ENCODE assay signal across 1 cellular context in the genomic region with DNA sequence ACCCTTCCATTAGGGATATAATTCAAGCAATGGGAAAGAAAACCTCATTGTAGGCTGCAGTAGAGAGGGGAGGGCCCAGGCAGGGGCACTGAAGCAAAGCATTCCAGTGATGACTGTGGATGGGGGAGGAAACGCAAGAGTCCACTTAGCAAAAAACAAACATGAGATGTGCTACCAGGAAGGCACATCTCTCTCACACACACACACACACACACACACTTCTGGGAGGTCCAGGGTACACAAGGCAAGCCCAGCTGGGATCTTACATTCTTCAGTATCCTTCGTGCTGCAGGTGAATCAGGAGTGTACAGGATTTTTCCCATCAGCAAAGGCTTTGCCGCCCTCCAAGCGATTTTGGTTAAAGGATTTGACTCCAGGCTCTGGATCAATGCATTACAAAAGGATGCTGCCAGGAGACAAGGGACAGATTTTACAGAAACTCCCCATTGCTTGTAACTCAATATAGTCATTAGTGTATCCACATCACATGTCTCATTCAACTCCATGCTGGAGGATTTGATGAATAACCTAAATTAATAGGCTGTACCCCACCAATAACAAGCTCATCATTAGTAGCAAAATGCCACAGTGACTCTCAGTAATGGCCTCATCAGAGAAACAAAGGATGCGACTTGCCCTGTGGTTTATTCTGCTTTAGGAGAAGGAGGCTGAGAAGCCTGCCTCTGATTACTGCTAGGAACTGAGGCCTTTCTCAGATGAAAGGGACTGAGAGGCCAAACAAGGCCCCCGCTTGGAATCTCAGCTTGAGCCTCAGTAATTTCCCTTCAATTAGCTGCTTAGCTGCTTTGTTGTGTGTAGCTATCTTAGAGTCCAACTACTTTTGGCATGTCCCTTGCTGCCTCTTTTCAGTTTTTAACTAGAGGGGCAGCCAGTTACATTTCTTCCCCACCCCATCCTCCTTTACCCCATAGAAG.
TF ChIP-seq lines count a peak whose summit lies in the region.

No MANE protein-coding gene starts in this region.

TF ChIP-seq in HepG2, 621 proteins besides CTCF, POLR2A, EP300 and RAD21 (continues in another document):
- TF ChIP-seq ZBTB34 (CRISPR knock-in tag; IDR thresholded peaks at IDR 0.05) = no peak
- no peak for TF ChIP-seq FOXP1 (IDR thresholded peaks at IDR 0.05)
- peak; percentile 70 for TF ChIP-seq FOXP1 (CRISPR knock-in tag; IDR thresholded peaks at IDR 0.05)
- TF ChIP-seq, protein P1, sequence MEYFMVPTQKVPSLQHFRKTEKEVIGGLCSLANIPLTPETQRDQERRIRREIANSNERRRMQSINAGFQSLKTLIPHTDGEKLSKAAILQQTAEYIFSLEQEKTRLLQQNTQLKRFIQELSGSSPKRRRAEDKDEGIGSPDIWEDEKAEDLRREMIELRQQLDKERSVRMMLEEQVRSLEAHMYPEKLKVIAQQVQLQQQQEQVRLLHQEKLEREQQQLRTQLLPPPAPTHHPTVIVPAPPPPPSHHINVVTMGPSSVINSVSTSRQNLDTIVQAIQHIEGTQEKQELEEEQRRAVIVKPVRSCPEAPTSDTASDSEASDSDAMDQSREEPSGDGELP (IDR thresholded peaks at IDR 0.05; ENCODE audit: borderline replicate concordance, low read depth) = peak; percentile 83; the same call in 1 of the 2 replicates
- TF ChIP-seq ELF3 (CRISPR knock-in tag; IDR thresholded peaks at IDR 0.05) = peak; percentile 94
- peak; percentile 51; the same call in 1 of the 2 replicates for TF ChIP-seq ZNF331 (CRISPR knock-in tag; IDR thresholded peaks at IDR 0.05)
- TF ChIP-seq ATF4 (CRISPR knock-in tag; IDR thresholded peaks at IDR 0.05) = no peak
- peak; percentile 67; the same call in 1 of the 2 replicates for TF ChIP-seq HDAC2 (CRISPR knock-in tag; IDR thresholded peaks at IDR 0.05)
- TF ChIP-seq GATAD2A (CRISPR knock-in tag; IDR thresholded peaks at IDR 0.05) = peak; percentile 65; the same call in 1 of the 2 replicates
- 0 out of 2 replicates have a peak, but pooled peaks have one; percentile 40 for TF ChIP-seq ZGPAT (CRISPR knock-in tag; IDR thresholded peaks at IDR 0.05)
- TF ChIP-seq, protein P2, sequence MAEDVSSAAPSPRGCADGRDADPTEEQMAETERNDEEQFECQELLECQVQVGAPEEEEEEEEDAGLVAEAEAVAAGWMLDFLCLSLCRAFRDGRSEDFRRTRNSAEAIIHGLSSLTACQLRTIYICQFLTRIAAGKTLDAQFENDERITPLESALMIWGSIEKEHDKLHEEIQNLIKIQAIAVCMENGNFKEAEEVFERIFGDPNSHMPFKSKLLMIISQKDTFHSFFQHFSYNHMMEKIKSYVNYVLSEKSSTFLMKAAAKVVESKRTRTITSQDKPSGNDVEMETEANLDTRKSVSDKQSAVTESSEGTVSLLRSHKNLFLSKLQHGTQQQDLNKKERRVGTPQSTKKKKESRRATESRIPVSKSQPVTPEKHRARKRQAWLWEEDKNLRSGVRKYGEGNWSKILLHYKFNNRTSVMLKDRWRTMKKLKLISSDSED (CRISPR knock-in tag; IDR thresholded peaks at IDR 0.05) = no peak
- peak; percentile 69 for TF ChIP-seq MED1 (CRISPR knock-in tag; IDR thresholded peaks at IDR 0.05)
- TF ChIP-seq RBM39 (IDR thresholded peaks at IDR 0.05; ENCODE audit: low read depth, low read length, poor library complexity, severe bottlenecking) = no peak
- TF ChIP-seq, protein P3, sequence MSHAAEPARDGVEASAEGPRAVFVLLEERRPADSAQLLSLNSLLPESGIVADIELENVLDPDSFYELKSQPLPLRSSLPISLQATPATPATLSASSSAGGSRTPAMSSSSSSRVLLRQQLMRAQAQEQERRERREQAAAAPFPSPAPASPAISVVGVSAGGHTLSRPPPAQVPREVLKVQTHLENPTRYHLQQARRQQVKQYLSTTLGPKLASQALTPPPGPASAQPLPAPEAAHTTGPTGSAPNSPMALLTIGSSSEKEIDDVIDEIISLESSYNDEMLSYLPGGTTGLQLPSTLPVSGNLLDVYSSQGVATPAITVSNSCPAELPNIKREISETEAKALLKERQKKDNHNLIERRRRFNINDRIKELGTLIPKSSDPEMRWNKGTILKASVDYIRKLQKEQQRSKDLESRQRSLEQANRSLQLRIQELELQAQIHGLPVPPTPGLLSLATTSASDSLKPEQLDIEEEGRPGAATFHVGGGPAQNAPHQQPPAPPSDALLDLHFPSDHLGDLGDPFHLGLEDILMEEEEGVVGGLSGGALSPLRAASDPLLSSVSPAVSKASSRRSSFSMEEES (CRISPR knock-in tag; IDR thresholded peaks at IDR 0.05) = peak; percentile 32; the same call in 1 of the 2 replicates
- TF ChIP-seq, protein P4, sequence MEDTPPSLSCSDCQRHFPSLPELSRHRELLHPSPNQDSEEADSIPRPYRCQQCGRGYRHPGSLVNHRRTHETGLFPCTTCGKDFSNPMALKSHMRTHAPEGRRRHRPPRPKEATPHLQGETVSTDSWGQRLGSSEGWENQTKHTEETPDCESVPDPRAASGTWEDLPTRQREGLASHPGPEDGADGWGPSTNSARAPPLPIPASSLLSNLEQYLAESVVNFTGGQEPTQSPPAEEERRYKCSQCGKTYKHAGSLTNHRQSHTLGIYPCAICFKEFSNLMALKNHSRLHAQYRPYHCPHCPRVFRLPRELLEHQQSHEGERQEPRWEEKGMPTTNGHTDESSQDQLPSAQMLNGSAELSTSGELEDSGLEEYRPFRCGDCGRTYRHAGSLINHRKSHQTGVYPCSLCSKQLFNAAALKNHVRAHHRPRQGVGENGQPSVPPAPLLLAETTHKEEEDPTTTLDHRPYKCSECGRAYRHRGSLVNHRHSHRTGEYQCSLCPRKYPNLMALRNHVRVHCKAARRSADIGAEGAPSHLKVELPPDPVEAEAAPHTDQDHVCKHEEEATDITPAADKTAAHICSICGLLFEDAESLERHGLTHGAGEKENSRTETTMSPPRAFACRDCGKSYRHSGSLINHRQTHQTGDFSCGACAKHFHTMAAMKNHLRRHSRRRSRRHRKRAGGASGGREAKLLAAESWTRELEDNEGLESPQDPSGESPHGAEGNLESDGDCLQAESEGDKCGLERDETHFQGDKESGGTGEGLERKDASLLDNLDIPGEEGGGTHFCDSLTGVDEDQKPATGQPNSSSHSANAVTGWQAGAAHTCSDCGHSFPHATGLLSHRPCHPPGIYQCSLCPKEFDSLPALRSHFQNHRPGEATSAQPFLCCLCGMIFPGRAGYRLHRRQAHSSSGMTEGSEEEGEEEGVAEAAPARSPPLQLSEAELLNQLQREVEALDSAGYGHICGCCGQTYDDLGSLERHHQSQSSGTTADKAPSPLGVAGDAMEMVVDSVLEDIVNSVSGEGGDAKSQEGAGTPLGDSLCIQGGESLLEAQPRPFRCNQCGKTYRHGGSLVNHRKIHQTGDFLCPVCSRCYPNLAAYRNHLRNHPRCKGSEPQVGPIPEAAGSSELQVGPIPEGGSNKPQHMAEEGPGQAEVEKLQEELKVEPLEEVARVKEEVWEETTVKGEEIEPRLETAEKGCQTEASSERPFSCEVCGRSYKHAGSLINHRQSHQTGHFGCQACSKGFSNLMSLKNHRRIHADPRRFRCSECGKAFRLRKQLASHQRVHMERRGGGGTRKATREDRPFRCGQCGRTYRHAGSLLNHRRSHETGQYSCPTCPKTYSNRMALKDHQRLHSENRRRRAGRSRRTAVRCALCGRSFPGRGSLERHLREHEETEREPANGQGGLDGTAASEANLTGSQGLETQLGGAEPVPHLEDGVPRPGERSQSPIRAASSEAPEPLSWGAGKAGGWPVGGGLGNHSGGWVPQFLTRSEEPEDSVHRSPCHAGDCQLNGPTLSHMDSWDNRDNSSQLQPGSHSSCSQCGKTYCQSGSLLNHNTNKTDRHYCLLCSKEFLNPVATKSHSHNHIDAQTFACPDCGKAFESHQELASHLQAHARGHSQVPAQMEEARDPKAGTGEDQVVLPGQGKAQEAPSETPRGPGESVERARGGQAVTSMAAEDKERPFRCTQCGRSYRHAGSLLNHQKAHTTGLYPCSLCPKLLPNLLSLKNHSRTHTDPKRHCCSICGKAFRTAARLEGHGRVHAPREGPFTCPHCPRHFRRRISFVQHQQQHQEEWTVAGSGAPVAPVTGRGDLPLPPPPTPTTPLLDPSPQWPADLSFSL (CRISPR knock-in tag; IDR thresholded peaks at IDR 0.05) = peak; percentile 91
- 0 out of 2 replicates have a peak, but pooled peaks have one; percentile 37 for TF ChIP-seq SPEN (CRISPR knock-in tag; IDR thresholded peaks at IDR 0.05; ENCODE audit: low read depth)
- TF ChIP-seq MIER2 (CRISPR knock-in tag; IDR thresholded peaks at IDR 0.05) = 0 out of 2 replicates have a peak, but pooled peaks have one; percentile 41
- no peak for TF ChIP-seq ZNF543 (CRISPR knock-in tag; IDR thresholded peaks at IDR 0.05)
- TF ChIP-seq SOX6 (IDR thresholded peaks at IDR 0.05) = no peak
- peak; percentile 68 for TF ChIP-seq SOX6 (CRISPR knock-in tag; IDR thresholded peaks at IDR 0.05)
- TF ChIP-seq MIER3 (CRISPR knock-in tag; IDR thresholded peaks at IDR 0.05; ENCODE audit: borderline replicate concordance) = 0 out of 2 replicates have a peak, but pooled peaks have one; percentile 31
- TF ChIP-seq ZNF501 (CRISPR knock-in tag; IDR thresholded peaks at IDR 0.05) = no peak
- TF ChIP-seq ZNF101 (CRISPR knock-in tag; IDR thresholded peaks at IDR 0.05; ENCODE audit: borderline replicate concordance, low read depth) = no peak
- TF ChIP-seq ZNF550 (CRISPR knock-in tag; IDR thresholded peaks at IDR 0.05; ENCODE audit: borderline replicate concordance) = no peak
- TF ChIP-seq ZKSCAN1 (IDR thresholded peaks at IDR 0.05; ENCODE audit: low read length) = no peak
- TF ChIP-seq TCF7 (IDR thresholded peaks at IDR 0.05; ENCODE audit: low read depth) = peak; percentile 21; the same call in 1 of the 2 replicates
- TF ChIP-seq ZSCAN30 (CRISPR knock-in tag; IDR thresholded peaks at IDR 0.05) = no peak
- peak; percentile 65; the same call in 1 of the 2 replicates for TF ChIP-seq ERF (CRISPR knock-in tag; IDR thresholded peaks at IDR 0.05)
- TF ChIP-seq FOXA3 (CRISPR knock-in tag; IDR thresholded peaks at IDR 0.05) = peak; percentile 78
- no peak for TF ChIP-seq ZNF761 (CRISPR knock-in tag; conservative IDR thresholded peaks at IDR 0.05)
- TF ChIP-seq ZEB1 (IDR thresholded peaks at IDR 0.05; ENCODE audit: insufficient replicate concordance, low read depth) = no peak
- TF ChIP-seq FOXA1 (IDR thresholded peaks at IDR 0.05) = no peak
- TF ChIP-seq FOXA1 (CRISPR knock-in tag; IDR thresholded peaks at IDR 0.05) = peak; percentile 77
- TF ChIP-seq CEBPG (CRISPR knock-in tag; IDR thresholded peaks at IDR 0.05) = peak; percentile 34; the same call in 1 of the 2 replicates
- TF ChIP-seq ETV5 (CRISPR knock-in tag; IDR thresholded peaks at IDR 0.05; ENCODE audit: borderline replicate concordance) = peak; percentile 49; the same call in 1 of the 2 replicates
- 0 out of 2 replicates have a peak, but pooled peaks have one; percentile 31 for TF ChIP-seq SOX13 (IDR thresholded peaks at IDR 0.05)
- 0 out of 4 replicates have a peak, but pooled peaks of 1 of the 2 experiments have one; percentile 31 for TF ChIP-seq SOX13 (CRISPR knock-in tag; conservative IDR thresholded peaks at IDR 0.05 in 1 of 2, IDR thresholded peaks at IDR 0.05 in 1 of 2)
- TF ChIP-seq ZNF792 (CRISPR knock-in tag; IDR thresholded peaks at IDR 0.05) = peak; percentile 49; the same call in 1 of the 2 replicates
